1 cellular context compared by ENCODE assay signal in the genomic region with DNA sequence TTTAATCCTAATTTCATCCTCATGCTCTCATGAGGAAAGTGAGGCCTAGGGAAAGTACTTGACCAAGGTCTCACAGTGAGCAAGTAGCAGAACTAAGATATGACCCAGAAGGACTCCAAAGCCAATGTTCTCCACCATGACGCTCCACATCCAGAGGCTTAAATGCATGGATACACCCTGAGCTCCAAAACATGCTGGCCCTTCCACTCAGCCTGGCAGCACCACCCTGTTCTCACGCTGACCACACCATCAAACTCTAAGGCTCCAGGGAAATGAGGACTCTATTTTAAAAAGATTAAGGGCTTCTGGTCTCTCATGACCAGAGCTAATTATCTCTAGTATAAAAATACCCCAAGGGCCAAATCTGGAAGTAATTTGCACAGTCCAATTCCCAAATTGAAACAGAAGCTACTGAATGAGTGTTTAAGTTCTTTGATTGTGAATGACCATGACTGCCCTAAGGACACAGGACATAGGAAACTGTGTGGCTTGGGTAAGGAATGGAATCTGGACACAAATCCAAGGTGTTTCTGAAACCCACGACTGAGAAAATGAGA.
TF ChIP-seq lines count a peak whose summit lies in the region.

No MANE protein-coding gene starts in this region.

TF ChIP-seq in SK-N-SH treated with all-trans-retinoic acid at 6 μM for 48 hours, 23 proteins besides CTCF, POLR2A, EP300 and RAD21 (continued from another document):
- TF ChIP-seq, protein P1, sequence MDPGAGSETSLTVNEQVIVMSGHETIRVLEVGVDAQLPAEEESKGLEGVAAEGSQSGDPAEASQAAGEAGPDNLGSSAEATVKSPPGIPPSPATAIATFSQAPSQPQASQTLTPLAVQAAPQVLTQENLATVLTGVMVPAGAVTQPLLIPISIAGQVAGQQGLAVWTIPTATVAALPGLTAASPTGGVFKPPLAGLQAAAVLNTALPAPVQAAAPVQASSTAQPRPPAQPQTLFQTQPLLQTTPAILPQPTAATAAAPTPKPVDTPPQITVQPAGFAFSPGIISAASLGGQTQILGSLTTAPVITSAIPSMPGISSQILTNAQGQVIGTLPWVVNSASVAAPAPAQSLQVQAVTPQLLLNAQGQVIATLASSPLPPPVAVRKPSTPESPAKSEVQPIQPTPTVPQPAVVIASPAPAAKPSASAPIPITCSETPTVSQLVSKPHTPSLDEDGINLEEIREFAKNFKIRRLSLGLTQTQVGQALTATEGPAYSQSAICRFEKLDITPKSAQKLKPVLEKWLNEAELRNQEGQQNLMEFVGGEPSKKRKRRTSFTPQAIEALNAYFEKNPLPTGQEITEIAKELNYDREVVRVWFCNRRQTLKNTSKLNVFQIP (CRISPR knock-in tag; IDR thresholded peaks at IDR 0.05; ENCODE audit: borderline replicate concordance, low read depth): no peak
- TF ChIP-seq TSHZ2 (CRISPR knock-in tag; IDR thresholded peaks at IDR 0.05) (peak; percentile 57; the same call in 1 of the 2 replicates), ESRRG (CRISPR knock-in tag; IDR thresholded peaks at IDR 0.05) (no peak), CREB5 (CRISPR knock-in tag; IDR thresholded peaks at IDR 0.05; ENCODE audit: low read depth) (no peak), TCF4 (CRISPR knock-in tag; IDR thresholded peaks at IDR 0.05; ENCODE audit: borderline replicate concordance) (peak; percentile 97), ZFP30 (CRISPR knock-in tag; IDR thresholded peaks at IDR 0.05) (no peak), SNAI2 (CRISPR knock-in tag; IDR thresholded peaks at IDR 0.05) (no peak)
